In the genomic region with DNA sequence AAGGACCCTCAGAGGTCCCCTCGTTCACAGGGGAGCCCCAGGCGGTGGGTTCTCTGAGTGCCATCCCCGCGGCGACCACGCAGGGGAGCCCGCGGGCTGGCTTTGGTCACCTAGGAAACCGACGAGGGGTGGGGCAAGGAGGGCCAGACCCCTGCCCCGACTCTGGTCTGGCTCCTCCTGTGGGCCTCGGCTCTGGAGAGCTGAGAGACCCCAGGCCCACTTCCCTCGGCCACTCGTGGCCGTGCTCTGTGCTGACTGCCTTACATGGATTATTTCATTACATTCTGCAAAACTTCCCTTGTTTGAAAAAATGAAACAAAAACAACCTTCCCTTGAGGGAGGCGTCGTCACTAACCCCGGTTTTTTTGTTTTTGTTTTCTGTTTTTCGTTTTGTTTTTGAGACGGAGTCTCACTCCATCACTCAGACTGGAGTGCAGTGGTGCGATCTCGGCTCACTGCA, we compare ENCODE assay signal across 1 cellular context.
TF ChIP-seq lines count a peak whose summit lies in the region.

No MANE protein-coding gene starts in this region.

TF ChIP-seq in K562, 482 proteins besides CTCF, POLR2A, EP300 and RAD21 (continues in another document):
- TF ChIP-seq, protein P1, sequence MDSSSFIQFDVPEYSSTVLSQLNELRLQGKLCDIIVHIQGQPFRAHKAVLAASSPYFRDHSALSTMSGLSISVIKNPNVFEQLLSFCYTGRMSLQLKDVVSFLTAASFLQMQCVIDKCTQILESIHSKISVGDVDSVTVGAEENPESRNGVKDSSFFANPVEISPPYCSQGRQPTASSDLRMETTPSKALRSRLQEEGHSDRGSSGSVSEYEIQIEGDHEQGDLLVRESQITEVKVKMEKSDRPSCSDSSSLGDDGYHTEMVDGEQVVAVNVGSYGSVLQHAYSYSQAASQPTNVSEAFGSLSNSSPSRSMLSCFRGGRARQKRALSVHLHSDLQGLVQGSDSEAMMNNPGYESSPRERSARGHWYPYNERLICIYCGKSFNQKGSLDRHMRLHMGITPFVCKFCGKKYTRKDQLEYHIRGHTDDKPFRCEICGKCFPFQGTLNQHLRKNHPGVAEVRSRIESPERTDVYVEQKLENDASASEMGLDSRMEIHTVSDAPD (CRISPR knock-in tag; IDR thresholded peaks at IDR 0.05) = no peak
- no peak for TF ChIP-seq CHCHD3 (CRISPR knock-in tag; IDR thresholded peaks at IDR 0.05)
- TF ChIP-seq BDP1 (IDR thresholded peaks at IDR 0.05; ENCODE audit: insufficient read depth, insufficient read length) = no peak
- no peak for TF ChIP-seq JUN (IDR thresholded peaks at IDR 0.05; ENCODE audit: borderline replicate concordance, low read depth, low read length)
- TF ChIP-seq JUN (CRISPR knock-in tag; IDR thresholded peaks at IDR 0.05; ENCODE audit: borderline replicate concordance) = no peak
- no peak for TF ChIP-seq ARID2 (IDR thresholded peaks at IDR 0.05)
- TF ChIP-seq, protein P2, sequence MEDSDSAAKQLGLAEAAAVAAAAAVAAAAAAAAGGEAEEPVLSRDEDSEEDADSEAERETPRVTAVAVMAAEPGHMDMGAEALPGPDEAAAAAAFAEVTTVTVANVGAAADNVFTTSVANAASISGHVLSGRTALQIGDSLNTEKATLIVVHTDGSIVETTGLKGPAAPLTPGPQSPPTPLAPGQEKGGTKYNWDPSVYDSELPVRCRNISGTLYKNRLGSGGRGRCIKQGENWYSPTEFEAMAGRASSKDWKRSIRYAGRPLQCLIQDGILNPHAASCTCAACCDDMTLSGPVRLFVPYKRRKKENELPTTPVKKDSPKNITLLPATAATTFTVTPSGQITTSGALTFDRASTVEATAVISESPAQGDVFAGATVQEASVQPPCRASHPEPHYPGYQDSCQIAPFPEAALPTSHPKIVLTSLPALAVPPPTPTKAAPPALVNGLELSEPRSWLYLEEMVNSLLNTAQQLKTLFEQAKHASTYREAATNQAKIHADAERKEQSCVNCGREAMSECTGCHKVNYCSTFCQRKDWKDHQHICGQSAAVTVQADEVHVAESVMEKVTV (CRISPR knock-in tag; IDR thresholded peaks at IDR 0.05) = peak; percentile 37; the same call in 1 of the 2 replicates
- TF ChIP-seq, protein P3, sequence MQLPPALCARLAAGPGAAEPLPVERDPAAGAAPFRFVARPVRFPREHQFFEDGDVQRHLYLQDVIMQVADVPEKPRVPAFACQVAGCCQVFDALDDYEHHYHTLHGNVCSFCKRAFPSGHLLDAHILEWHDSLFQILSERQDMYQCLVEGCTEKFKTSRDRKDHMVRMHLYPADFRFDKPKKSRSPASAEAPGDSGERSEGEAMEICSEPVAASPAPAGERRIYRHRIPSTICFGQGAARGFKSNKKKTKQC (CRISPR knock-in tag; IDR thresholded peaks at IDR 0.05) = no peak
- TF ChIP-seq PHF8 (IDR thresholded peaks at IDR 0.05; ENCODE audit: borderline replicate concordance, low read length) = 0 out of 2 replicates have a peak, but pooled peaks have one; percentile 15
- no peak for TF ChIP-seq SNRNP70 (optimal IDR thresholded peaks at IDR 0.05; ENCODE audit: low read depth, low read length)
- TF ChIP-seq, protein P4, sequence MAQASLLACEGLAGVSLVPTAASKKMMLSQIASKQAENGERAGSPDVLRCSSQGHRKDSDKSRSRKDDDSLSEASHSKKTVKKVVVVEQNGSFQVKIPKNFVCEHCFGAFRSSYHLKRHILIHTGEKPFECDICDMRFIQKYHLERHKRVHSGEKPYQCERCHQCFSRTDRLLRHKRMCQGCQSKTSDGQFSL (CRISPR knock-in tag; IDR thresholded peaks at IDR 0.05) = 0 out of 2 replicates have a peak, but pooled peaks have one; percentile 26
- TF ChIP-seq, protein P4 (tag; IDR thresholded peaks at IDR 0.05) = no peak
- TF ChIP-seq ZNF23 (CRISPR knock-in tag; IDR thresholded peaks at IDR 0.05) = no peak
- TF ChIP-seq PRPF4 (IDR thresholded peaks at IDR 0.05; ENCODE audit: insufficient read depth, low read depth, low read length, poor library complexity, severe bottlenecking) = no peak
- 0 out of 2 replicates have a peak, but pooled peaks have one; percentile 7 for TF ChIP-seq KLF16 (IDR thresholded peaks at IDR 0.05)
- TF ChIP-seq ELF4 (CRISPR knock-in tag; IDR thresholded peaks at IDR 0.05) = no peak
- TF ChIP-seq ZFX (CRISPR knock-in tag; IDR thresholded peaks at IDR 0.05) = peak; percentile 40; the same call in 1 of the 2 replicates
- TF ChIP-seq ZNF431 (CRISPR knock-in tag; IDR thresholded peaks at IDR 0.05) = no peak
- TF ChIP-seq HNRNPLL (IDR thresholded peaks at IDR 0.05; ENCODE audit: low read depth, low read length, poor library complexity, severe bottlenecking) = no peak
- no peak for TF ChIP-seq TEAD2 (tag; IDR thresholded peaks at IDR 0.05)
- TF ChIP-seq RBM22 (IDR thresholded peaks at IDR 0.05; ENCODE audit: low read depth, low read length, poor library complexity, severe bottlenecking) = no peak
- no peak for TF ChIP-seq MECOM (CRISPR knock-in tag; IDR thresholded peaks at IDR 0.05)
- TF ChIP-seq ZNF232 (CRISPR knock-in tag; IDR thresholded peaks at IDR 0.05) = no peak
- TF ChIP-seq MAZ (CRISPR knock-in tag; conservative IDR thresholded peaks at IDR 0.05 in 1 of 2, IDR thresholded peaks at IDR 0.05 in 1 of 2) = 0 out of 4 replicates have a peak, but pooled peaks of 1 of the 2 experiments have one; percentile 54
- TF ChIP-seq, protein P5, sequence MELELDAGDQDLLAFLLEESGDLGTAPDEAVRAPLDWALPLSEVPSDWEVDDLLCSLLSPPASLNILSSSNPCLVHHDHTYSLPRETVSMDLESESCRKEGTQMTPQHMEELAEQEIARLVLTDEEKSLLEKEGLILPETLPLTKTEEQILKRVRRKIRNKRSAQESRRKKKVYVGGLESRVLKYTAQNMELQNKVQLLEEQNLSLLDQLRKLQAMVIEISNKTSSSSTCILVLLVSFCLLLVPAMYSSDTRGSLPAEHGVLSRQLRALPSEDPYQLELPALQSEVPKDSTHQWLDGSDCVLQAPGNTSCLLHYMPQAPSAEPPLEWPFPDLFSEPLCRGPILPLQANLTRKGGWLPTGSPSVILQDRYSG (tag; conservative IDR thresholded peaks at IDR 0.05; ENCODE audit: low read depth) = no peak
- TF ChIP-seq MTA3 (IDR thresholded peaks at IDR 0.05; ENCODE audit: borderline replicate concordance) = 0 out of 2 replicates have a peak, but pooled peaks have one; percentile 29
- TF ChIP-seq, protein P6, sequence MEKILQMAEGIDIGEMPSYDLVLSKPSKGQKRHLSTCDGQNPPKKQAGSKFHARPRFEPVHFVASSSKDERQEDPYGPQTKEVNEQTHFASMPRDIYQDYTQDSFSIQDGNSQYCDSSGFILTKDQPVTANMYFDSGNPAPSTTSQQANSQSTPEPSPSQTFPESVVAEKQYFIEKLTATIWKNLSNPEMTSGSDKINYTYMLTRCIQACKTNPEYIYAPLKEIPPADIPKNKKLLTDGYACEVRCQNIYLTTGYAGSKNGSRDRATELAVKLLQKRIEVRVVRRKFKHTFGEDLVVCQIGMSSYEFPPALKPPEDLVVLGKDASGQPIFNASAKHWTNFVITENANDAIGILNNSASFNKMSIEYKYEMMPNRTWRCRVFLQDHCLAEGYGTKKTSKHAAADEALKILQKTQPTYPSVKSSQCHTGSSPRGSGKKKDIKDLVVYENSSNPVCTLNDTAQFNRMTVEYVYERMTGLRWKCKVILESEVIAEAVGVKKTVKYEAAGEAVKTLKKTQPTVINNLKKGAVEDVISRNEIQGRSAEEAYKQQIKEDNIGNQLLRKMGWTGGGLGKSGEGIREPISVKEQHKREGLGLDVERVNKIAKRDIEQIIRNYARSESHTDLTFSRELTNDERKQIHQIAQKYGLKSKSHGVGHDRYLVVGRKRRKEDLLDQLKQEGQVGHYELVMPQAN (IDR thresholded peaks at IDR 0.05; ENCODE audit: borderline replicate concordance) = no peak
- peak; percentile 79 for TF ChIP-seq RFX1 (IDR thresholded peaks at IDR 0.05)
- TF ChIP-seq, protein P7, sequence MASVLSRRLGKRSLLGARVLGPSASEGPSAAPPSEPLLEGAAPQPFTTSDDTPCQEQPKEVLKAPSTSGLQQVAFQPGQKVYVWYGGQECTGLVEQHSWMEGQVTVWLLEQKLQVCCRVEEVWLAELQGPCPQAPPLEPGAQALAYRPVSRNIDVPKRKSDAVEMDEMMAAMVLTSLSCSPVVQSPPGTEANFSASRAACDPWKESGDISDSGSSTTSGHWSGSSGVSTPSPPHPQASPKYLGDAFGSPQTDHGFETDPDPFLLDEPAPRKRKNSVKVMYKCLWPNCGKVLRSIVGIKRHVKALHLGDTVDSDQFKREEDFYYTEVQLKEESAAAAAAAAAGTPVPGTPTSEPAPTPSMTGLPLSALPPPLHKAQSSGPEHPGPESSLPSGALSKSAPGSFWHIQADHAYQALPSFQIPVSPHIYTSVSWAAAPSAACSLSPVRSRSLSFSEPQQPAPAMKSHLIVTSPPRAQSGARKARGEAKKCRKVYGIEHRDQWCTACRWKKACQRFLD (CRISPR knock-in tag; IDR thresholded peaks at IDR 0.05) = no peak
- TF ChIP-seq SMC3 (conservative IDR thresholded peaks at IDR 0.05; ENCODE audit: insufficient read depth, low read depth, low read length) = 0 out of 2 replicates have a peak, but pooled peaks have one; percentile 40
- TF ChIP-seq, protein P8, sequence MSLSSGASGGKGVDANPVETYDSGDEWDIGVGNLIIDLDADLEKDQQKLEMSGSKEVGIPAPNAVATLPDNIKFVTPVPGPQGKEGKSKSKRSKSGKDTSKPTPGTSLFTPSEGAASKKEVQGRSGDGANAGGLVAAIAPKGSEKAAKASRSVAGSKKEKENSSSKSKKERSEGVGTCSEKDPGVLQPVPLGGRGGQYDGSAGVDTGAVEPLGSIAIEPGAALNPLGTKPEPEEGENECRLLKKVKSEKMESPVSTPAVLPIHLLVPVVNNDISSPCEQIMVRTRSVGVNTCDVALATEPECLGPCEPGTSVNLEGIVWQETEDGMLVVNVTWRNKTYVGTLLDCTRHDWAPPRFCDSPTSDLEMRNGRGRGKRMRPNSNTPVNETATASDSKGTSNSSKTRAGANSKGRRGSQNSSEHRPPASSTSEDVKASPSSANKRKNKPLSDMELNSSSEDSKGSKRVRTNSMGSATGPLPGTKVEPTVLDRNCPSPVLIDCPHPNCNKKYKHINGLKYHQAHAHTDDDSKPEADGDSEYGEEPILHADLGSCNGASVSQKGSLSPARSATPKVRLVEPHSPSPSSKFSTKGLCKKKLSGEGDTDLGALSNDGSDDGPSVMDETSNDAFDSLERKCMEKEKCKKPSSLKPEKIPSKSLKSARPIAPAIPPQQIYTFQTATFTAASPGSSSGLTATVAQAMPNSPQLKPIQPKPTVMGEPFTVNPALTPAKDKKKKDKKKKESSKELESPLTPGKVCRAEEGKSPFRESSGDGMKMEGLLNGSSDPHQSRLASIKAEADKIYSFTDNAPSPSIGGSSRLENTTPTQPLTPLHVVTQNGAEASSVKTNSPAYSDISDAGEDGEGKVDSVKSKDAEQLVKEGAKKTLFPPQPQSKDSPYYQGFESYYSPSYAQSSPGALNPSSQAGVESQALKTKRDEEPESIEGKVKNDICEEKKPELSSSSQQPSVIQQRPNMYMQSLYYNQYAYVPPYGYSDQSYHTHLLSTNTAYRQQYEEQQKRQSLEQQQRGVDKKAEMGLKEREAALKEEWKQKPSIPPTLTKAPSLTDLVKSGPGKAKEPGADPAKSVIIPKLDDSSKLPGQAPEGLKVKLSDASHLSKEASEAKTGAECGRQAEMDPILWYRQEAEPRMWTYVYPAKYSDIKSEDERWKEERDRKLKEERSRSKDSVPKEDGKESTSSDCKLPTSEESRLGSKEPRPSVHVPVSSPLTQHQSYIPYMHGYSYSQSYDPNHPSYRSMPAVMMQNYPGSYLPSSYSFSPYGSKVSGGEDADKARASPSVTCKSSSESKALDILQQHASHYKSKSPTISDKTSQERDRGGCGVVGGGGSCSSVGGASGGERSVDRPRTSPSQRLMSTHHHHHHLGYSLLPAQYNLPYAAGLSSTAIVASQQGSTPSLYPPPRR (CRISPR knock-in tag; IDR thresholded peaks at IDR 0.05; ENCODE audit: borderline replicate concordance) = no peak
